ENCODE assay signal across 8 cellular contexts in genomic region chr14:29426083-29426482, GRCh38.
"Had no signal": no experiment of that assay in that cellular context is flagged by ENCODE, and none has a peak within 500 bp of the region (broad histone marks: within the 10 kb centered on the region; RNA-seq: fewer than 3 reads in every experiment).

No MANE protein-coding gene starts in this region.

- FAIRE-seq: G401.6, GM12878, GM12891, GM12892, GM18507, GM19239 had no signal

- ATAC-seq: GM12878 had no signal

- DNase-seq: GDM1, GF-D8 had no signal

- H3K4me3 ChIP-seq: GM12878 had no signal
